Comparison of ENCODE assay signal across 1 cellular context in the genomic region with DNA sequence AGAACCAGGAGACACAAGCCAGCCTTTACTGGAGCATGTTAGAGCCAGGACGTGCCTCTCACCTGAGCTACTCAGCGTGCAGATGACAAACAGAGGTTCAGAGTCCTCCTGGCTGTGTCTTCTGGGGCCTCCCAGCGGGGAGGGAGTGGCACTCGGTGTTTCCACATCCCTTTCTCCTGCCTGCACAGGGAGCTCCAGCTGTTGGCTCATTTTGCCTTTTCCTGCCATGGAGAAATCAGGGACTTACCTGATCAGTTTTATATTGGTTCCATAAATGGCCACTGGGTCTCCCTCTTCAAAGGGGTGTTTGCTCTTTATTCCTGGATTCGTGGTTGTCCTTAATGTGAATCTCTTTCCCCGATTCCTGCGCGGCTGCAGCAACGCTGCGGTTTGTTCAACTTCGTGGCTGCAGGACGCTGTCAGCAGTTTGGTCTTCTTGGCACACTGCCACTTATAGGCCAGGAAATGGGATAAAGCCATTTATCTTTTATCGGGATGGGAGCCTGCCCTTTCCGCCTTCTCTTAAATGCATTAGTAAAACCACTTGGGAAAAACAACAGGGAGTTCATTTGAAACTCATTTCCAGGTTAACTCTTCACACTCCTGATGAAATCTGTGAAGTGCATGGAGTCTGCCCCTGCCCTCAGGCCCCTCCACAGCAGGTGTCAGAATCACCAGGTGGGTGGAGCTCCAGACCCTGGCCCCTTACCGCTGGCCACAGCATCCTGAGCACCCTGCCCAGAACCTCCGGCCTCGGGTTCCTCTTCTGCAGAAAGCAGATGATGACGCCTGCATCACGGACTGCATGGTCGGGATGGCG.
TF ChIP-seq lines count a peak whose summit lies in the region.

No MANE protein-coding gene starts in this region.

TF ChIP-seq in HepG2, 621 proteins besides CTCF, POLR2A, EP300 and RAD21 (continued from another document and continues in another):
- TF ChIP-seq E2F2 (CRISPR knock-in tag; IDR thresholded peaks at IDR 0.05; ENCODE audit: borderline replicate concordance), result no peak
- TF ChIP-seq ZNF709 (CRISPR knock-in tag; IDR thresholded peaks at IDR 0.05), result no peak
- TF ChIP-seq FOXP1 (IDR thresholded peaks at IDR 0.05), result no peak
- peak; percentile 63 for TF ChIP-seq FOXP1 (CRISPR knock-in tag; IDR thresholded peaks at IDR 0.05)
- TF ChIP-seq ZNF7 (CRISPR knock-in tag; IDR thresholded peaks at IDR 0.05), result no peak
- TF ChIP-seq ARNT (IDR thresholded peaks at IDR 0.05), result no peak
- no peak; the same call in 1 of the 2 replicates for TF ChIP-seq YEATS4 (CRISPR knock-in tag; IDR thresholded peaks at IDR 0.05; ENCODE audit: borderline replicate concordance)
- TF ChIP-seq SMAD1 (CRISPR knock-in tag; IDR thresholded peaks at IDR 0.05; ENCODE audit: borderline replicate concordance, low read depth), result no peak
- TF ChIP-seq MYPOP (CRISPR knock-in tag; IDR thresholded peaks at IDR 0.05), result no peak
- no peak for TF ChIP-seq ZNF343 (CRISPR knock-in tag; IDR thresholded peaks at IDR 0.05)
- peak; percentile 88 for TF ChIP-seq PAXIP1 (CRISPR knock-in tag; conservative IDR thresholded peaks at IDR 0.05)
- no peak for TF ChIP-seq YEATS2 (CRISPR knock-in tag; IDR thresholded peaks at IDR 0.05; ENCODE audit: borderline replicate concordance)
- no peak for TF ChIP-seq PRDM15 (CRISPR knock-in tag; IDR thresholded peaks at IDR 0.05)
- no peak for TF ChIP-seq SETDB1 (CRISPR knock-in tag; IDR thresholded peaks at IDR 0.05; ENCODE audit: borderline replicate concordance)
- TF ChIP-seq ZNF83 (CRISPR knock-in tag; IDR thresholded peaks at IDR 0.05; ENCODE audit: borderline replicate concordance), result no peak
- TF ChIP-seq ZNF607 (CRISPR knock-in tag; IDR thresholded peaks at IDR 0.05; ENCODE audit: borderline replicate concordance), result no peak
- TF ChIP-seq, protein P1, sequence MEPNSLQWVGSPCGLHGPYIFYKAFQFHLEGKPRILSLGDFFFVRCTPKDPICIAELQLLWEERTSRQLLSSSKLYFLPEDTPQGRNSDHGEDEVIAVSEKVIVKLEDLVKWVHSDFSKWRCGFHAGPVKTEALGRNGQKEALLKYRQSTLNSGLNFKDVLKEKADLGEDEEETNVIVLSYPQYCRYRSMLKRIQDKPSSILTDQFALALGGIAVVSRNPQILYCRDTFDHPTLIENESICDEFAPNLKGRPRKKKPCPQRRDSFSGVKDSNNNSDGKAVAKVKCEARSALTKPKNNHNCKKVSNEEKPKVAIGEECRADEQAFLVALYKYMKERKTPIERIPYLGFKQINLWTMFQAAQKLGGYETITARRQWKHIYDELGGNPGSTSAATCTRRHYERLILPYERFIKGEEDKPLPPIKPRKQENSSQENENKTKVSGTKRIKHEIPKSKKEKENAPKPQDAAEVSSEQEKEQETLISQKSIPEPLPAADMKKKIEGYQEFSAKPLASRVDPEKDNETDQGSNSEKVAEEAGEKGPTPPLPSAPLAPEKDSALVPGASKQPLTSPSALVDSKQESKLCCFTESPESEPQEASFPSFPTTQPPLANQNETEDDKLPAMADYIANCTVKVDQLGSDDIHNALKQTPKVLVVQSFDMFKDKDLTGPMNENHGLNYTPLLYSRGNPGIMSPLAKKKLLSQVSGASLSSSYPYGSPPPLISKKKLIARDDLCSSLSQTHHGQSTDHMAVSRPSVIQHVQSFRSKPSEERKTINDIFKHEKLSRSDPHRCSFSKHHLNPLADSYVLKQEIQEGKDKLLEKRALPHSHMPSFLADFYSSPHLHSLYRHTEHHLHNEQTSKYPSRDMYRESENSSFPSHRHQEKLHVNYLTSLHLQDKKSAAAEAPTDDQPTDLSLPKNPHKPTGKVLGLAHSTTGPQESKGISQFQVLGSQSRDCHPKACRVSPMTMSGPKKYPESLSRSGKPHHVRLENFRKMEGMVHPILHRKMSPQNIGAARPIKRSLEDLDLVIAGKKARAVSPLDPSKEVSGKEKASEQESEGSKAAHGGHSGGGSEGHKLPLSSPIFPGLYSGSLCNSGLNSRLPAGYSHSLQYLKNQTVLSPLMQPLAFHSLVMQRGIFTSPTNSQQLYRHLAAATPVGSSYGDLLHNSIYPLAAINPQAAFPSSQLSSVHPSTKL (CRISPR knock-in tag; IDR thresholded peaks at IDR 0.05), result peak; percentile 74
- no peak for TF ChIP-seq RBFOX2 (IDR thresholded peaks at IDR 0.05; ENCODE audit: low read depth, low read length)
- no peak for TF ChIP-seq ZNF33A (CRISPR knock-in tag; IDR thresholded peaks at IDR 0.05; ENCODE audit: borderline replicate concordance)
- 0 out of 3 replicates have a peak, but pooled peaks have one; percentile 22 for TF ChIP-seq MXI1 (IDR thresholded peaks at IDR 0.05; ENCODE audit: borderline replicate concordance, low read depth, low read length)
- TF ChIP-seq CHD4 (IDR thresholded peaks at IDR 0.05; ENCODE audit: borderline replicate concordance, low read length), result no peak
- TF ChIP-seq, protein P2, sequence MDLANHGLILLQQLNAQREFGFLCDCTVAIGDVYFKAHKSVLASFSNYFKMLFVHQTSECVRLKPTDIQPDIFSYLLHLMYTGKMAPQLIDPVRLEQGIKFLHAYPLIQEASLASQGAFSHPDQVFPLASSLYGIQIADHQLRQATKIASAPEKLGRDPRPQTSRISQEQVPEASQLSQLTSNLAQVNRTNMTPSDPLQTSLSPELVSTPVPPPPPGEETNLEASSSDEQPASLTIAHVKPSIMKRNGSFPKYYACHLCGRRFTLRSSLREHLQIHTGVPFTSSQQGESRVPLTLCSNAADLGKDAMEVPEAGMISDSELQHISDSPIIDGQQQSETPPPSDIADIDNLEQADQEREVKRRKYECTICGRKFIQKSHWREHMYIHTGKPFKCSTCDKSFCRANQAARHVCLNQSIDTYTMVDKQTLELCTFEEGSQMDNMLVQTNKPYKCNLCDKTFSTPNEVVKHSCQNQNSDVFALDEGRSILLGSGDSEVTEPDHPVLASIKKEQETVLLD (CRISPR knock-in tag; IDR thresholded peaks at IDR 0.05; ENCODE audit: low read depth), result no peak
- TF ChIP-seq SOX6 (IDR thresholded peaks at IDR 0.05), result no peak
- peak; percentile 53; the same call in 1 of the 2 replicates for TF ChIP-seq SOX6 (CRISPR knock-in tag; IDR thresholded peaks at IDR 0.05)
- TF ChIP-seq GABPB1 (CRISPR knock-in tag; IDR thresholded peaks at IDR 0.05), result no peak; the same call in 1 of the 2 replicates
- no peak for TF ChIP-seq MTF1 (CRISPR knock-in tag; IDR thresholded peaks at IDR 0.05)
- no peak for TF ChIP-seq SKIL (CRISPR knock-in tag; IDR thresholded peaks at IDR 0.05; ENCODE audit: borderline replicate concordance)
- no peak for TF ChIP-seq ASH2L (IDR thresholded peaks at IDR 0.05; ENCODE audit: insufficient read length, low read depth, low read length)
- TF ChIP-seq ZSCAN22 (CRISPR knock-in tag; IDR thresholded peaks at IDR 0.05), result no peak
- TF ChIP-seq, protein P3, sequence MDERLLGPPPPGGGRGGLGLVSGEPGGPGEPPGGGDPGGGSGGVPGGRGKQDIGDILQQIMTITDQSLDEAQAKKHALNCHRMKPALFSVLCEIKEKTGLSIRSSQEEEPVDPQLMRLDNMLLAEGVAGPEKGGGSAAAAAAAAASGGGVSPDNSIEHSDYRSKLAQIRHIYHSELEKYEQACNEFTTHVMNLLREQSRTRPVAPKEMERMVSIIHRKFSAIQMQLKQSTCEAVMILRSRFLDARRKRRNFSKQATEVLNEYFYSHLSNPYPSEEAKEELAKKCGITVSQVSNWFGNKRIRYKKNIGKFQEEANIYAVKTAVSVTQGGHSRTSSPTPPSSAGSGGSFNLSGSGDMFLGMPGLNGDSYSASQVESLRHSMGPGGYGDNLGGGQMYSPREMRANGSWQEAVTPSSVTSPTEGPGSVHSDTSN (CRISPR knock-in tag; IDR thresholded peaks at IDR 0.05), result no peak
- TF ChIP-seq NFATC3 (CRISPR knock-in tag; IDR thresholded peaks at IDR 0.05), result no peak
- TF ChIP-seq MYNN (CRISPR knock-in tag; IDR thresholded peaks at IDR 0.05; ENCODE audit: low read depth), result no peak
- TF ChIP-seq ZNF451 (CRISPR knock-in tag; IDR thresholded peaks at IDR 0.05), result no peak
- no peak for TF ChIP-seq ZBTB44 (CRISPR knock-in tag; IDR thresholded peaks at IDR 0.05)
- TF ChIP-seq ZNF564 (CRISPR knock-in tag; IDR thresholded peaks at IDR 0.05), result no peak
